Comparison of ENCODE assay signal across 10 cellular contexts in the genomic region with DNA sequence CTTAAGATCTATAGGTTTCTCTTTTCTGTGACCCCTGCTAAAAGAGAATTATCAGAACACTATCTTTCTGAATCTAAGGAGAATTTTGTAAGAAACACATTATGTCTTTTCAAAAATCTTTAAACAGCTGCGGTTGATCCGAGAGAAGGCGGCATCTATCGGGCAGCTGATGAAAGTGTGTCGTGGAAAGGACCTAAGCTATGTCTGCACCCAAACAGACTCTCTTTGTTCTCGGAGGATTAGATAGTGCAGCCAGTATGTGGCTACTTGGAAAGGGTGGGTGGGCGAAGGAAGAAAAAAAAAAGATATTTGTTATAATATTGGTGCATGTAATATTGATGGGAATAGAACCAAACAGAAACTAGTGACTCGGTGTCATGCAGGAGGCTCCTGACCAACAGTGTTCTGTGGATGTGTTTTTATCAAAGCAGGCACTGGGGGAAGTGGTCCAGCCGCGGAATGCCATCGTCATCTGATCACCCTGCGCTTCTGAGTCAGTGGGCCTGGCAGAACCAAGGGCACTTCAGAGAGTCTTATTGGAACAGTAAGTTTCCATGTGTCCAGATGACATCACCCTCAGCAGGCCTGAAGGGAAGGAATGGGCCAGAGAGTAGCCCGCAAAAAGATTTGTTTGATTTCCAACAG.
DNase-seq lines count a peak whose midpoint lies in the region; ATAC-seq and TF ChIP-seq lines count a peak whose summit lies in the region.
"Had no signal": no experiment of that assay in that cellular context is flagged by ENCODE, and none has a peak within 500 bp of the region (broad histone marks: within the 10 kb centered on the region; RNA-seq: fewer than 3 reads in every experiment).

No MANE protein-coding gene starts in this region.

- no peak overlapping the region for H3K27ac Mint-ChIP-seq in naive thymus-derived CD8-positive, alpha-beta T cell
- H3K27ac Mint-ChIP-seq: activated B cell treated with CpG ODN at 0.5 μM for 24 hours had no signal

- H3F3A ChIP-seq in smooth muscle cell (ENCODE audit: low read depth): no peaks in the 10 kb centered on the region

- peak overlapping the region; percentile 77 for H3K4me2 ChIP-seq in smooth muscle cell
- no peak overlapping the region for H3K4me2 ChIP-seq in OCI-LY7 (ENCODE audit: low read length)

- CTCF ChIA-PET in OCI-LY7 (lab: Charles Lee; ENCODE audit: unreplicated experiment): no interaction called here

- H3K9me3 Mint-ChIP-seq in naive thymus-derived CD8-positive, alpha-beta T cell: peaks cover 0 to 2% (median 0%) of the 10 kb centered on the region in 9 donors

- 28% methylated on average over 13 of the region's 13 CpGs for WGBS in smooth muscle cell (ENCODE audit: low lambda C conversion rate)

- peak overlapping the region; percentile 19 for H3K4me3 ChIP-seq in smooth muscle cell
- H3K4me3 ChIP-seq in OCI-LY7 (ENCODE audit: low read depth, low read length, poor library complexity, severe bottlenecking): no peak overlapping the region

- H3K36me3 ChIP-seq in smooth muscle cell (ENCODE audit: low read depth) (no peaks in the 10 kb centered on the region), OCI-LY7 (ENCODE audit: insufficient read depth, low read length) (no peaks in the 10 kb centered on the region)

- peak overlapping the region; percentile 87 for H3K9ac ChIP-seq in smooth muscle cell (ENCODE audit: low read depth)

- intact Hi-C loops in left cardiac atrium (cut with DNase I) (no loop called here), OCI-LY7 (cut with micrococcal nuclease; ENCODE audit: unreplicated experiment) (no loop called here)

- TF ChIP-seq CTCF in smooth muscle cell (IDR thresholded peaks at IDR 0.05; ENCODE audit: borderline replicate concordance, insufficient read depth, poor library complexity, severe bottlenecking): peak; percentile 3
- TF ChIP-seq CTCF in OCI-LY7 (conservative IDR thresholded peaks at IDR 0.05; ENCODE audit: low read length): no peak

- H3K9me3 ChIP-seq in smooth muscle cell (replicated peaks; ENCODE audit: low read depth) (no peaks in the 10 kb centered on the region), OCI-LY7 (ENCODE audit: low read length) (no peaks in the 10 kb centered on the region)

- H3K36me3 Mint-ChIP-seq in naive thymus-derived CD8-positive, alpha-beta T cell: no peaks in the 10 kb centered on the region

- DNase-seq in GM04504 (ENCODE audit: low read depth) (peak; percentile 71), astrocyte of the hippocampus (ENCODE audit: low read depth, low spot score) (peak; percentile 78), left cardiac atrium (peak; percentile 66), smooth muscle cell (lab: John Stamatoyannopoulos, UW; ENCODE audit: unreplicated experiment) (peak; percentile 22), NCI-H748 treated with DMSO at 0.1 percent for 48 hours (lab: John Stamatoyannopoulos, UW) (no peak), OCI-LY7 (ENCODE audit: low spot score) (no peak)
- DNase-seq in naive thymus-derived CD8-positive, alpha-beta T cell: no peak
- DNase-seq: activated B cell treated with CpG ODN at 0.5 μM for 24 hours, NCI-H1436 had no signal

- H4K20me1 ChIP-seq in smooth muscle cell (ENCODE audit: low read depth) (no peaks in the 10 kb centered on the region), OCI-LY7 (ENCODE audit: insufficient read depth, low read length) (no peaks in the 10 kb centered on the region)

- H3K27me3 ChIP-seq in smooth muscle cell (ENCODE audit: low read depth): no peaks in the 10 kb centered on the region

- peaks cover 0 to 4% (median 3%) of the 10 kb centered on the region in 5 donors for H3K27me3 Mint-ChIP-seq in naive thymus-derived CD8-positive, alpha-beta T cell
- H3K27me3 Mint-ChIP-seq: activated B cell treated with CpG ODN at 0.5 μM for 24 hours had no signal

- H3K4me1 Mint-ChIP-seq in naive thymus-derived CD8-positive, alpha-beta T cell: no peaks in the 10 kb centered on the region
- H3K4me1 Mint-ChIP-seq: activated B cell treated with CpG ODN at 0.5 μM for 24 hours had no signal

- no peaks in the 10 kb centered on the region for H3K9me2 ChIP-seq in OCI-LY7 (ENCODE audit: insufficient read depth, low read length)

- no TSS peak for BruUV-seq in OCI-LY7 (replicated peaks; lab: Mats Ljungman, UMichigan)

- no peak overlapping the region for H3K4me3 Mint-ChIP-seq in naive thymus-derived CD8-positive, alpha-beta T cell
- H3K4me3 Mint-ChIP-seq: activated B cell treated with CpG ODN at 0.5 μM for 24 hours had no signal

- POLR2A ChIA-PET in naive thymus-derived CD8-positive, alpha-beta T cell (lab: Charles Lee): no interaction called here
- POLR2A ChIA-PET in OCI-LY7 (lab: Charles Lee): interaction anchor here (0.6 kb wide), 1 partner anchor 11 kb away, joined by 3 read pairs; no protein-coding TSS in a partner anchor

- H3K4me1 ChIP-seq in smooth muscle cell (ENCODE audit: low read depth) (peaks cover 5% of the 10 kb centered on the region), OCI-LY7 (ENCODE audit: insufficient read depth, low read length, poor library complexity, severe bottlenecking) (no peaks in the 10 kb centered on the region)

- ATAC-seq in left cardiac atrium (peak; percentile 71 to 90), GM18907 (IDR thresholded peaks at IDR 0.05; ENCODE audit: unreplicated experiment) (no peak)
- no peak for ATAC-seq in naive thymus-derived CD8-positive, alpha-beta T cell

- H3K79me2 ChIP-seq in smooth muscle cell (ENCODE audit: low read depth) (no peaks in the 10 kb centered on the region), OCI-LY7 (ENCODE audit: insufficient read depth, low read depth, low read length) (no peaks in the 10 kb centered on the region)

- H2AFZ ChIP-seq in smooth muscle cell (ENCODE audit: low read depth) (peak overlapping the region; percentile 17), OCI-LY7 (ENCODE audit: low read length) (no peak overlapping the region)

- H3K27ac ChIP-seq in smooth muscle cell (ENCODE audit: low read depth) (peak overlapping the region; percentile 98), OCI-LY7 (ENCODE audit: low read depth, low read length, poor library complexity, severe bottlenecking) (no peak overlapping the region)

Comparison
In these comparisons a context has a peak if more than half of its experiments do, and no peak if none do; other contexts are left out.
1. DNase-seq: peak in GM04504 (single experiment), astrocyte of the hippocampus (single experiment), left cardiac atrium (single experiment) and smooth muscle cell (single experiment); none in NCI-H748 treated with DMSO at 0.1 percent for 48 hours (single experiment), naive thymus-derived CD8-positive, alpha-beta T cell (0 of 10) and OCI-LY7 (single experiment).
2. ATAC-seq: peak in left cardiac atrium (2 of 2); none in GM18907 (single experiment) and naive thymus-derived CD8-positive, alpha-beta T cell (0 of 2).